20 cellular contexts compared by ENCODE assay signal in genomic region chr5:3155029-3155428, GRCh38.
"Had no signal": no experiment of that assay in that cellular context is flagged by ENCODE, and none has a peak within 500 bp of the region (broad histone marks: within the 10 kb centered on the region; RNA-seq: fewer than 3 reads in every experiment).

No MANE protein-coding gene starts in this region.

- H3K9me3 ChIP-seq: ovary, right atrium auricular region, sigmoid colon, thoracic aorta, transverse colon had no signal

- H3K27me3 Mint-ChIP-seq: dendritic cell treated with granulocyte-macrophage colony-stimulating factor and Interleukin-4, amounts not matched to agents 40 ng/mL and 50 ng/mL, for 4 days had no signal

- H3K4me2 ChIP-seq: hepatocyte had no signal

- H3K79me2 ChIP-seq: hepatocyte had no signal

- H3K4me1 ChIP-seq: foreskin keratinocyte, right atrium auricular region, sigmoid colon, stomach, transverse colon had no signal

- H3K4me1 Mint-ChIP-seq: natural killer cell had no signal

- H3K27me3 ChIP-seq: foreskin keratinocyte, hepatocyte, ovary, right atrium auricular region, sigmoid colon, transverse colon had no signal

- FAIRE-seq: colon had no signal

- H3K36me3 Mint-ChIP-seq: natural killer cell had no signal

- H2AFZ ChIP-seq: hepatocyte had no signal

- H3K4me3 ChIP-seq: hepatocyte, ovary, right atrium auricular region, sigmoid colon, skin epidermis, stomach, thoracic aorta, transverse colon had no signal

- DNase-seq: foreskin keratinocyte; kidney glomerular epithelial cell; mammary epithelial cell; natural killer cell; nucleus accumbens; ovary; sigmoid colon; stimulated activated CD4-positive, alpha-beta T cell treated with anti-CD3 and anti-CD28 coated beads, Interleukin-12 subunit alpha, Interleukin-12 subunit beta, amount 100 ng/mL, for 4 hours; stimulated activated naive CD4-positive, alpha-beta T cell; stomach; substantia nigra; transverse colon had no signal

- ATAC-seq: foreskin keratinocyte, left lobe of liver, natural killer cell had no signal

- H3K27ac Mint-ChIP-seq: dendritic cell treated with granulocyte-macrophage colony-stimulating factor and Interleukin-4, amounts not matched to agents 40 ng/mL and 50 ng/mL, for 4 days; natural killer cell had no signal

- H3K36me3 ChIP-seq: ovary, right atrium auricular region, sigmoid colon, stomach, thoracic aorta, transverse colon had no signal

- H3K4me3 Mint-ChIP-seq: dendritic cell treated with granulocyte-macrophage colony-stimulating factor and Interleukin-4, amounts not matched to agents 40 ng/mL and 50 ng/mL, for 4 days; natural killer cell; neural crest cell had no signal

- H3K27ac ChIP-seq: foreskin keratinocyte, hepatocyte, ovary, right atrium auricular region, sigmoid colon, stomach, thoracic aorta, transverse colon had no signal
